In genomic region chr4:15737255-15737654, GRCh38 we compare ENCODE assay signal across 24 cellular contexts. TPM values are rescaled to one million over a fixed set of nuclear protein-coding genes. Genes with fewer than 3 reads are reported as not detected.
DNase-seq lines count a peak whose midpoint lies in the region; ATAC-seq and TF ChIP-seq lines count a peak whose summit lies in the region.
"Had no signal": no experiment of that assay in that cellular context is flagged by ENCODE, and none has a peak within 500 bp of the region (broad histone marks: within the 10 kb centered on the region; RNA-seq: fewer than 3 reads in every experiment).

No MANE protein-coding gene starts in this region.

- no peaks in the 10 kb centered on the region for H3K9me2 ChIP-seq in MM.1S (replicated peaks; ENCODE audit: insufficient read depth, low read length)

- ATAC-seq in SK-N-SH treated with all-trans-retinoic acid at 6 μM for 48 hours (no peak), HG03469 (IDR thresholded peaks at IDR 0.05; ENCODE audit: unreplicated experiment) (no peak)
- ATAC-seq: HepG2, left ventricle myocardium superior, Panc1, psoas muscle had no signal

- H4K20me1 ChIP-seq in BLaER1: no peaks in the 10 kb centered on the region
- no peaks in the 10 kb centered on the region for H4K20me1 ChIP-seq in MM.1S (ENCODE audit: insufficient read depth, low read length)

- no peaks in the 10 kb centered on the region; the same call in 1 of the 2 replicates for H3K36me3 ChIP-seq in BLaER1
- no peaks in the 10 kb centered on the region for H3K36me3 ChIP-seq in MM.1S (replicated peaks; ENCODE audit: insufficient read depth, low read length)
- H3K36me3 ChIP-seq: HAP-1, suprapubic skin had no signal

- H3K27ac ChIP-seq in BLaER1: no peak overlapping the region
- H3K27ac ChIP-seq in MM.1S (ENCODE audit: low read length): no peak overlapping the region
- H3K27ac ChIP-seq: psoas muscle, suprapubic skin, VCaP had no signal

- H3K4me1 Mint-ChIP-seq in chondrocyte (ENCODE audit: low read depth): peaks cover 8% of the 10 kb centered on the region

- peaks cover 8% of the 10 kb centered on the region for H3K9me3 Mint-ChIP-seq in chondrocyte (ENCODE audit: low read depth)

- no peaks in the 10 kb centered on the region for H3K27me3 Mint-ChIP-seq in chondrocyte (ENCODE audit: low read depth)
- H3K27me3 Mint-ChIP-seq: activated naive CD4-positive, alpha-beta T cell treated with anti-CD3 and anti-CD28 coated beads, Interleukin-2, amount 50 U/mL, for 24 hours had no signal

- H3K27ac Mint-ChIP-seq in chondrocyte (ENCODE audit: unreplicated experiment): no peak overlapping the region

- no peaks in the 10 kb centered on the region for H3K79me2 ChIP-seq in MM.1S (ENCODE audit: low read length)

- no peaks in the 10 kb centered on the region for H3K27me3 ChIP-seq in BLaER1
- no peaks in the 10 kb centered on the region for H3K27me3 ChIP-seq in MM.1S (replicated peaks; ENCODE audit: insufficient read depth, low read length)
- H3K27me3 ChIP-seq: suprapubic skin had no signal

- H3K4me1 ChIP-seq in BLaER1 (peaks cover 50% of the 10 kb centered on the region), MM.1S (ENCODE audit: low read length) (no peaks in the 10 kb centered on the region)
- H3K4me1 ChIP-seq: HAP-1, suprapubic skin had no signal

- H3K9me3 ChIP-seq in BLaER1: peaks cover 43% of the 10 kb centered on the region
- no peaks in the 10 kb centered on the region for H3K9me3 ChIP-seq in MM.1S (replicated peaks; ENCODE audit: insufficient read depth, low read length)
- H3K9me3 ChIP-seq: HAP-1 had no signal

- H3K4me3 ChIP-seq in BLaER1 (no peak overlapping the region), GM12865 (ENCODE audit: low read depth, low read length) (no peak overlapping the region), MM.1S (ENCODE audit: low read length) (no peak overlapping the region)
- H3K4me3 ChIP-seq: dorsolateral prefrontal cortex, HAP-1, psoas muscle, suprapubic skin had no signal

- H3K4me3 Mint-ChIP-seq in chondrocyte (ENCODE audit: unreplicated experiment): no peak overlapping the region
- H3K4me3 Mint-ChIP-seq: activated naive CD4-positive, alpha-beta T cell treated with anti-CD3 and anti-CD28 coated beads, Interleukin-2, amount 50 U/mL, for 24 hours had no signal

- H3K36me3 Mint-ChIP-seq in chondrocyte (ENCODE audit: low read depth): peaks cover 3% of the 10 kb centered on the region

- no peaks in the 10 kb centered on the region for H3F3A ChIP-seq in MM.1S (ENCODE audit: insufficient read depth, low read length)

- no peak overlapping the region for H3K9ac ChIP-seq in BLaER1
- no peak overlapping the region for H3K9ac ChIP-seq in MM.1S (ENCODE audit: low read length)

- peak; percentile 3 for DNase-seq in GM12865 (ENCODE audit: low read depth)
- no peak for DNase-seq in MM.1S
- DNase-seq in chondrocyte (ENCODE audit: low spot score): no peak
- DNase-seq in cerebellum (ENCODE audit: low spot score): no peak
- no peak for DNase-seq in NCI-H69 (lab: John Stamatoyannopoulos, UW)
- DNase-seq: activated CD8-positive, alpha-beta memory T cell treated with anti-CD3 and anti-CD28 coated beads, Interleukin-2, amount 50 U/mL, for 48 hours; dorsolateral prefrontal cortex; Karpas-422; left ventricle myocardium superior; MV-4-11; NCI-H510A treated with DMSO at 0.1 percent for 48 hours; psoas muscle; SHP77; stimulated activated naive CD4-positive, alpha-beta T cell; T-helper 9 cell had no signal

- TF ChIP-seq CTCF in GM12865 (IDR thresholded peaks at IDR 0.05; ENCODE audit: insufficient read depth, low read depth, low read length, missing control alignments): no peak
- TF ChIP-seq CTCF in MM.1S (IDR thresholded peaks at IDR 0.05; ENCODE audit: low read length): peak; percentile 24
- TF ChIP-seq CTCF in chondrocyte (IDR thresholded peaks at IDR 0.05): peak; percentile 7

- H3K4me2 ChIP-seq in BLaER1: peak overlapping the region; percentile 71; the same call in 1 of the 2 replicates
- H3K4me2 ChIP-seq in MM.1S (ENCODE audit: low read depth, low read length): no peak overlapping the region

- no peak overlapping the region for H2AFZ ChIP-seq in MM.1S (ENCODE audit: low read length)

TF ChIP-seq in SK-N-SH treated with all-trans-retinoic acid at 6 μM for 48 hours, 23 proteins besides CTCF, POLR2A, EP300 and RAD21:
- TF ChIP-seq, protein P1, sequence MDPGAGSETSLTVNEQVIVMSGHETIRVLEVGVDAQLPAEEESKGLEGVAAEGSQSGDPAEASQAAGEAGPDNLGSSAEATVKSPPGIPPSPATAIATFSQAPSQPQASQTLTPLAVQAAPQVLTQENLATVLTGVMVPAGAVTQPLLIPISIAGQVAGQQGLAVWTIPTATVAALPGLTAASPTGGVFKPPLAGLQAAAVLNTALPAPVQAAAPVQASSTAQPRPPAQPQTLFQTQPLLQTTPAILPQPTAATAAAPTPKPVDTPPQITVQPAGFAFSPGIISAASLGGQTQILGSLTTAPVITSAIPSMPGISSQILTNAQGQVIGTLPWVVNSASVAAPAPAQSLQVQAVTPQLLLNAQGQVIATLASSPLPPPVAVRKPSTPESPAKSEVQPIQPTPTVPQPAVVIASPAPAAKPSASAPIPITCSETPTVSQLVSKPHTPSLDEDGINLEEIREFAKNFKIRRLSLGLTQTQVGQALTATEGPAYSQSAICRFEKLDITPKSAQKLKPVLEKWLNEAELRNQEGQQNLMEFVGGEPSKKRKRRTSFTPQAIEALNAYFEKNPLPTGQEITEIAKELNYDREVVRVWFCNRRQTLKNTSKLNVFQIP (CRISPR knock-in tag; IDR thresholded peaks at IDR 0.05; ENCODE audit: borderline replicate concordance, low read depth): no peak
- TF ChIP-seq, protein P2, sequence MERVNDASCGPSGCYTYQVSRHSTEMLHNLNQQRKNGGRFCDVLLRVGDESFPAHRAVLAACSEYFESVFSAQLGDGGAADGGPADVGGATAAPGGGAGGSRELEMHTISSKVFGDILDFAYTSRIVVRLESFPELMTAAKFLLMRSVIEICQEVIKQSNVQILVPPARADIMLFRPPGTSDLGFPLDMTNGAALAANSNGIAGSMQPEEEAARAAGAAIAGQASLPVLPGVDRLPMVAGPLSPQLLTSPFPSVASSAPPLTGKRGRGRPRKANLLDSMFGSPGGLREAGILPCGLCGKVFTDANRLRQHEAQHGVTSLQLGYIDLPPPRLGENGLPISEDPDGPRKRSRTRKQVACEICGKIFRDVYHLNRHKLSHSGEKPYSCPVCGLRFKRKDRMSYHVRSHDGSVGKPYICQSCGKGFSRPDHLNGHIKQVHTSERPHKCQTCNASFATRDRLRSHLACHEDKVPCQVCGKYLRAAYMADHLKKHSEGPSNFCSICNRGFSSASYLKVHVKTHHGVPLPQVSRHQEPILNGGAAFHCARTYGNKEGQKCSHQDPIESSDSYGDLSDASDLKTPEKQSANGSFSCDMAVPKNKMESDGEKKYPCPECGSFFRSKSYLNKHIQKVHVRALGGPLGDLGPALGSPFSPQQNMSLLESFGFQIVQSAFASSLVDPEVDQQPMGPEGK (CRISPR knock-in tag; IDR thresholded peaks at IDR 0.05; ENCODE audit: borderline replicate concordance): no peak
- TF ChIP-seq, protein P3, sequence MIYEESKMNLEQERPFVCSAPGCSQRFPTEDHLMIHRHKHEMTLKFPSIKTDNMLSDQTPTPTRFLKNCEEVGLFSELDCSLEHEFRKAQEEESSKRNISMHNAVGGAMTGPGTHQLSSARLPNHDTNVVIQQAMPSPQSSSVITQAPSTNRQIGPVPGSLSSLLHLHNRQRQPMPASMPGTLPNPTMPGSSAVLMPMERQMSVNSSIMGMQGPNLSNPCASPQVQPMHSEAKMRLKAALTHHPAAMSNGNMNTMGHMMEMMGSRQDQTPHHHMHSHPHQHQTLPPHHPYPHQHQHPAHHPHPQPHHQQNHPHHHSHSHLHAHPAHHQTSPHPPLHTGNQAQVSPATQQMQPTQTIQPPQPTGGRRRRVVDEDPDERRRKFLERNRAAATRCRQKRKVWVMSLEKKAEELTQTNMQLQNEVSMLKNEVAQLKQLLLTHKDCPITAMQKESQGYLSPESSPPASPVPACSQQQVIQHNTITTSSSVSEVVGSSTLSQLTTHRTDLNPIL (CRISPR knock-in tag; IDR thresholded peaks at IDR 0.05; ENCODE audit: low read depth): no peak
- TF ChIP-seq SNAI2 (CRISPR knock-in tag; IDR thresholded peaks at IDR 0.05): no peak
- TF ChIP-seq ZC3H10 (CRISPR knock-in tag; IDR thresholded peaks at IDR 0.05): no peak
- no peak for TF ChIP-seq CSRNP3 (CRISPR knock-in tag; IDR thresholded peaks at IDR 0.05)
- no peak for TF ChIP-seq ARNTL (CRISPR knock-in tag; IDR thresholded peaks at IDR 0.05; ENCODE audit: borderline replicate concordance, low read depth)
- no peak for TF ChIP-seq ZNF8 (CRISPR knock-in tag; IDR thresholded peaks at IDR 0.05)
- TF ChIP-seq ESRRG (CRISPR knock-in tag; IDR thresholded peaks at IDR 0.05): no peak
- no peak for TF ChIP-seq GLIS3 (CRISPR knock-in tag; IDR thresholded peaks at IDR 0.05)
TF ChIP-seq in SK-N-SH treated with all-trans-retinoic acid at 6 μM for 48 hours: peak in this region for 0.

RNA-seq across cellular contexts. Expression of gene BST1, which starts 34.4 kb away (rescaled TPM):
- 0.45 TPM in 1 of 3 replicates, not detected in the others for total RNA-seq in chondrocyte
- 1.2 TPM for total RNA-seq in cerebellum

RNA-seq across cellular contexts. Expression of gene CD38, which starts 40.9 kb away (rescaled TPM):
- total RNA-seq in chondrocyte (not detected in 3 replicates), cerebellum (2.1 TPM)
- total RNA-seq: HepG2 had no signal

RNA-seq across cellular contexts. Expression of gene FAM200B, which starts 55.6 kb away (rescaled TPM):
- total RNA-seq in chondrocyte (26.0 to 33.0 TPM (median 31.8 TPM) in 3 replicates), cerebellum (45.4 TPM)
